9 cellular contexts compared by ENCODE assay signal in genomic region chr7:85471740-85472139, GRCh38.
DNase-seq lines count a peak whose midpoint lies in the region; ATAC-seq and TF ChIP-seq lines count a peak whose summit lies in the region.
"Had no signal": no experiment of that assay in that cellular context is flagged by ENCODE, and none has a peak within 500 bp of the region (broad histone marks: within the 10 kb centered on the region; RNA-seq: fewer than 3 reads in every experiment).

No MANE protein-coding gene starts in this region.

- no peaks in the 10 kb centered on the region for H3K9me3 Mint-ChIP-seq in osteocyte (ENCODE audit: unreplicated experiment)

- no peak for TF ChIP-seq CTCF in osteocyte (IDR thresholded peaks at IDR 0.05)

- ATAC-seq in GM18868 (IDR thresholded peaks at IDR 0.05; ENCODE audit: unreplicated experiment) (peak; percentile 41), HG02981 (IDR thresholded peaks at IDR 0.05; ENCODE audit: unreplicated experiment) (peak; percentile 41), HG03442 (IDR thresholded peaks at IDR 0.05; ENCODE audit: unreplicated experiment) (no peak)
- ATAC-seq: psoas muscle had no signal

- peaks cover 46% of the 10 kb centered on the region for H3K4me1 Mint-ChIP-seq in osteocyte (ENCODE audit: unreplicated experiment)

- no peak overlapping the region for H3K4me3 Mint-ChIP-seq in osteocyte (ENCODE audit: unreplicated experiment)

- no peaks in the 10 kb centered on the region for H3K36me3 Mint-ChIP-seq in osteocyte (ENCODE audit: unreplicated experiment)

- peak overlapping the region; percentile 45 for H3K27ac Mint-ChIP-seq in osteocyte (ENCODE audit: unreplicated experiment)

- DNase-seq in SKM-1 treated with dmso at 0.1 percent for 144 hours (lab: John Stamatoyannopoulos, UW; ENCODE audit: unreplicated experiment) (peak; percentile 50), osteocyte (ENCODE audit: extremely low spot score, unreplicated experiment) (no peak), iPS-NIHi7 (ENCODE audit: extremely low spot score) (no peak), NCI-H345 (lab: John Stamatoyannopoulos, UW) (no peak)
- DNase-seq: NCI-H446, psoas muscle had no signal

- H3K27me3 Mint-ChIP-seq in osteocyte (ENCODE audit: unreplicated experiment): no peaks in the 10 kb centered on the region
